8 cellular contexts compared by ENCODE assay signal in the genomic region with DNA sequence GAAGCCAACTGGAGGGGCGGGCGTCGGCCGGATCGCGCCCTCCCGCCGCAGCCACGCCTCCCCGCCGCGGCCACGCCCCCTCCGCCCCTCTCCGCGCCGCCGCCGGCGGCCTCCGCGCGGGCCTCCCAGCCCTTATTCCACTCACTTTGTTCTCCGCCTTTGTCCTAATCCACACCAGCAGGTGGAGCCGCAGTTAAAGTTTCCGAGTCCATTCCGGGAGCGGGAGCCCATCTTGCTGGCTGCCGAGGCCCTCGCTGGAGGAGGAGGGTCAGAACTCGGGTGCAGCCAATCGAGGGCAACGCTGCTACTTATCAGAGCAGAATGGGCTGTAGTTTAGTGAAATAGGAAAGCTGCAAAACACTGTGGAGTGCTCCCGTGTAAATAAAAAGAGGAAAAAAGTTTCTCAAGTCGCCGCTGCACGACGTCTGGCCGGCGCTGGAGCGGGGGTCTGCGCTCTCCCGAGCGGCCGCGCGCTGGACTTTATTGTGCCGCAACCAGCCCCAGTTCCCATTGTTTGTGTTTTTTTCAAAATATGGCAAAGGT. TPM values are rescaled to one million over a fixed set of nuclear protein-coding genes. Genes with fewer than 3 reads are reported as not detected.
DNase-seq lines count a peak whose midpoint lies in the region; ATAC-seq, FAIRE-seq and TF ChIP-seq lines count a peak whose summit lies in the region.

ASF1A (plus strand) TSS at position 271 of the 543 bp plus-strand sequence; CDS start at position 533, 262 bp downstream.

- ATAC-seq in GM18873 (IDR thresholded peaks at IDR 0.05; ENCODE audit: low FRiP score, unreplicated experiment) (peak; percentile 63), HG03139 (IDR thresholded peaks at IDR 0.05; ENCODE audit: unreplicated experiment) (peak; percentile 58)

- H3K36me3 ChIP-seq in breast epithelium, result no peaks in the 10 kb centered on the region
- H3K36me3 ChIP-seq in small intestine (ENCODE audit: control insufficient read depth in 2 of 2, insufficient read depth in 2 of 2, low read length in 2 of 2), result no peaks in the 10 kb centered on the region

- TF ChIP-seq CTCF in VCaP (conservative IDR thresholded peaks at IDR 0.05), result peak; percentile 83
- peak; percentile 43 to 65 (median 47) for TF ChIP-seq CTCF in breast epithelium (IDR thresholded peaks at IDR 0.05)

- no peaks in the 10 kb centered on the region for H3K27me3 ChIP-seq in breast epithelium
- no peaks in the 10 kb centered on the region for H3K27me3 ChIP-seq in small intestine (ENCODE audit: control insufficient read depth in 2 of 2, insufficient read depth in 2 of 2, low read length in 2 of 2)

- FAIRE-seq in small intestine (lab: Jason Lieb, UNC), result no peak

- H3K4me1 ChIP-seq in breast epithelium (peaks cover 2 to 20% of the 10 kb centered on the region in 2 donors), small intestine (ENCODE audit: control insufficient read depth in 2 of 2, insufficient read depth in 1 of 2, low read depth in 1 of 2, low read length in 1 of 2) (peaks cover 1 to 9% of the 10 kb centered on the region in 2 donors)

- DNase-seq in AG08395 (ENCODE audit: low spot score) (peak; percentile 92), NCI-H2196 treated with DMSO at 0.1 percent for 48 hours (lab: John Stamatoyannopoulos, UW; ENCODE audit: unreplicated experiment) (peak; percentile 89), breast epithelium (ENCODE audit: low spot score in 2 of 2) (peak; percentile 95 to 96), small intestine (peak; percentile 99)

- TF ChIP-seq POLR2A in breast epithelium (IDR thresholded peaks at IDR 0.05), result no peak

- H3K9me3 ChIP-seq in breast epithelium, result no peaks in the 10 kb centered on the region
- no peaks in the 10 kb centered on the region for H3K9me3 ChIP-seq in iPS-18c (ENCODE audit: control insufficient read depth, insufficient read depth, low read length)
- H3K9me3 ChIP-seq in small intestine (ENCODE audit: control insufficient read depth, low read depth), result no peaks in the 10 kb centered on the region

- whole genome bisulfite sequencing in small intestine, 3 donors, result 0 to 1% (median 1%) methylated on average over 47 to 48 of the region's 48 CpGs

- intact Hi-C loops in breast epithelium (cut with DNase I; ENCODE audit: low total_unique reads), result no loop called here

- H3K4me3 ChIP-seq in breast epithelium (peak within 1 kb of the TSS; percentile 95 to 96 (median 96)), iPS-18c (ENCODE audit: insufficient read depth, low read depth, low read length) (peak within 1 kb of the TSS; percentile 93), small intestine (ENCODE audit: low read depth in 1 of 2, low read length in 2 of 2) (peak within 1 kb of the TSS; percentile 89 to 95)

- H3K27ac ChIP-seq in VCaP (peak within 1 kb of the TSS; percentile 97), breast epithelium (peak within 1 kb of the TSS; percentile 95 to 97), small intestine (ENCODE audit: low read depth in 1 of 2, low read length in 1 of 2) (peak within 1 kb of the TSS; percentile 94 to 99)

RNA-seq across cellular contexts. Expression of gene ASF1A, which starts in this region (rescaled TPM):
- 10 to 100 TPM in 2 of 3 donors, 1 to 10 TPM in 1; 8.6 to 13.2 (median 10.5) TPM for total RNA-seq in breast epithelium
- polyA plus RNA-seq in small intestine, result 10 to 100 TPM; 10.5 to 13.9 (median 12.7) TPM

Comparison
In these comparisons a context has a peak if more than half of its experiments do, and no peak if none do; other contexts are left out.
1. Peak in every context shown above with its lines: DNase-seq, ATAC-seq, H3K4me3 ChIP-seq and H3K27ac ChIP-seq.